Comparison of ENCODE assay signal across 34 cellular contexts in genomic region chr7:156099085-156099484, GRCh38.
"Had no signal": no experiment of that assay in that cellular context is flagged by ENCODE, and none has a peak within 500 bp of the region (broad histone marks: within the 10 kb centered on the region; RNA-seq: fewer than 3 reads in every experiment).

No MANE protein-coding gene starts in this region.

- H3K36me3 ChIP-seq: ascending aorta, cardiac muscle cell had no signal

- H3K4me3 Mint-ChIP-seq: activated B cell treated with CpG ODN at 0.5 μM for 24 hours; activated CD4-positive, alpha-beta memory T cell treated with anti-CD3 and anti-CD28 coated beads, Interleukin-2, amount 10 ng/mL, durations not matched to agents 7 days and 5 days; activated CD4-positive, alpha-beta T cell treated with anti-CD3 and anti-CD28 coated beads, Interleukin-2, amount 10 ng/mL, durations not matched to agents 7 days and 5 days; activated CD8-positive, alpha-beta memory T cell treated with anti-CD3 and anti-CD28 coated beads, Interleukin-2, amount 10 ng/mL, durations not matched to agents 7 days and 5 days; activated CD8-positive, alpha-beta T cell treated with anti-CD3 and anti-CD28 coated beads, Interleukin-2, amount 10 ng/mL, durations not matched to agents 7 days and 5 days; activated naive CD8-positive, alpha-beta T cell; activated naive CD8-positive, alpha-beta T cell treated with anti-CD3 and anti-CD28 coated beads, Interleukin-2, amount 10 ng/mL, durations not matched to agents 7 days and 5 days; activated naive CD8-positive, alpha-beta T cell treated with anti-CD3 and anti-CD28 coated beads, Interleukin-2, amount 50 U/mL, for 24 hours; activated T-cell treated with anti-CD3 and anti-CD28 coated beads, Interleukin-2, amount 50 U/mL, for 24 hours; brain; central memory CD8-positive, alpha-beta T cell; T-helper 1 cell treated with Interleukin-12 subunit alpha and Interleukin-12 subunit beta and Interleukin-4 antibody, amounts not matched to agents 30 μg/mL and 1 μg/mL, for 36 hours; T-helper 2 cell treated with Interferon-gamma antibody and Interleukin-4, amounts not matched to agents 5 μg/mL and 100 μg/mL, for 36 hours had no signal

- DNase-seq: activated B cell treated with CpG ODN at 0.5 μM for 24 hours; activated CD4-positive, alpha-beta memory T cell treated with anti-CD3 and anti-CD28 coated beads, Interleukin-2, amount 10 ng/mL, durations not matched to agents 7 days and 5 days; activated CD4-positive, alpha-beta T cell treated with anti-CD3 and anti-CD28 coated beads for 4 hours; activated CD4-positive, alpha-beta T cell treated with anti-CD3 and anti-CD28 coated beads, Interleukin-2, amount 10 ng/mL, durations not matched to agents 7 days and 5 days; activated CD4-positive, alpha-beta T cell treated with anti-CD3 and anti-CD28 coated beads, Interleukin-2, amount 50 U/mL, for 48 hours; activated CD4-positive, CD25-positive, alpha-beta regulatory T cell treated with anti-CD3 and anti-CD28 coated beads, Interleukin-2, amount 50 U/mL, for 72 hours; activated CD8-positive, alpha-beta memory T cell treated with anti-CD3 and anti-CD28 coated beads for 24 hours; activated CD8-positive, alpha-beta memory T cell treated with anti-CD3 and anti-CD28 coated beads, Interleukin-2, amount 10 ng/mL, durations not matched to agents 7 days and 5 days; activated CD8-positive, alpha-beta memory T cell treated with anti-CD3 and anti-CD28 coated beads, Interleukin-2, amount 50 U/mL, for 48 hours; activated CD8-positive, alpha-beta T cell treated with anti-CD3 and anti-CD28 coated beads, Interleukin-2, amount 10 ng/mL, durations not matched to agents 7 days and 5 days; activated effector memory CD4-positive, alpha-beta T cell treated with Interleukin-2 at 50 U/mL for 16 hours; activated gamma-delta T cell; activated naive CD4-positive, alpha-beta T cell treated with anti-CD3 and anti-CD28 coated beads, Interleukin-2, amount 50 U/mL, for 16 hours; activated naive CD4-positive, alpha-beta T cell treated with Interleukin-2 at 50 U/mL for 16 hours; activated naive CD8-positive, alpha-beta T cell treated with anti-CD3 and anti-CD28 coated beads, Interleukin-2, amount 10 ng/mL, durations not matched to agents 7 days and 5 days; activated naive CD8-positive, alpha-beta T cell treated with anti-CD3 and anti-CD28 coated beads, Interleukin-2, amount 50 U/mL, for 24 hours; activated T-cell treated with anti-CD3 and anti-CD28 coated beads, Interleukin-2, amount 50 U/mL, for 24 hours; activated T-cell treated with anti-CD3 and anti-CD28 coated beads, Interleukin-2, amount 50 U/mL, for 48 hours; amygdala; anterior cingulate cortex; caudate nucleus; cerebellar nuclear complex; T-helper 1 cell; T-helper 2 cell; T-helper 9 cell had no signal

- H3K9me3 Mint-ChIP-seq: activated B cell treated with CpG ODN at 0.5 μM for 24 hours; activated CD4-positive, alpha-beta memory T cell treated with anti-CD3 and anti-CD28 coated beads, Interleukin-2, amount 10 ng/mL, durations not matched to agents 7 days and 5 days; activated CD4-positive, alpha-beta T cell treated with anti-CD3 and anti-CD28 coated beads, Interleukin-2, amount 10 ng/mL, durations not matched to agents 7 days and 5 days; activated naive CD8-positive, alpha-beta T cell treated with anti-CD3 and anti-CD28 coated beads, Interleukin-2, amount 10 ng/mL, durations not matched to agents 7 days and 5 days; activated T-cell treated with anti-CD3 and anti-CD28 coated beads, Interleukin-2, amount 50 U/mL, for 24 hours; activated T-helper 2 cell treated with anti-CD3 and anti-CD28 coated beads, Interferon-gamma antibody, Interleukin-2, Interleukin-4, amounts not matched to agents 10 μg/mL and 5 μg/mL and 100 μg/mL, durations not matched to agents 14 hours and 24 hours and 36 hours; brain; central memory CD8-positive, alpha-beta T cell; T-helper 1 cell treated with Interleukin-12 subunit alpha and Interleukin-12 subunit beta and Interleukin-4 antibody, amounts not matched to agents 30 μg/mL and 1 μg/mL, for 36 hours; T-helper 2 cell treated with Interferon-gamma antibody and Interleukin-4, amounts not matched to agents 5 μg/mL and 100 μg/mL, for 36 hours had no signal

- H3K9me3 ChIP-seq: ascending aorta had no signal

- H3K4me3 ChIP-seq: ascending aorta, cardiac muscle cell had no signal

- H3K27me3 ChIP-seq: ascending aorta, cardiac muscle cell had no signal

- H3K27me3 Mint-ChIP-seq: activated CD4-positive, alpha-beta memory T cell treated with anti-CD3 and anti-CD28 coated beads, Interleukin-2, amount 10 ng/mL, durations not matched to agents 7 days and 5 days; activated CD4-positive, alpha-beta T cell treated with anti-CD3 and anti-CD28 coated beads, Interleukin-2, amount 10 ng/mL, durations not matched to agents 7 days and 5 days; activated CD8-positive, alpha-beta memory T cell treated with anti-CD3 and anti-CD28 coated beads, Interleukin-2, amount 10 ng/mL, durations not matched to agents 7 days and 5 days; activated naive CD8-positive, alpha-beta T cell; activated naive CD8-positive, alpha-beta T cell treated with anti-CD3 and anti-CD28 coated beads, Interleukin-2, amount 10 ng/mL, durations not matched to agents 7 days and 5 days; activated naive CD8-positive, alpha-beta T cell treated with anti-CD3 and anti-CD28 coated beads, Interleukin-2, amount 50 U/mL, for 24 hours; brain had no signal

- H3K27ac Mint-ChIP-seq: activated B cell treated with CpG ODN at 0.5 μM for 24 hours; activated CD4-positive, alpha-beta memory T cell treated with anti-CD3 and anti-CD28 coated beads, Interleukin-2, amount 10 ng/mL, durations not matched to agents 7 days and 5 days; activated CD4-positive, alpha-beta T cell treated with anti-CD3 and anti-CD28 coated beads, Interleukin-2, amount 10 ng/mL, durations not matched to agents 7 days and 5 days; activated CD8-positive, alpha-beta memory T cell treated with anti-CD3 and anti-CD28 coated beads, Interleukin-2, amount 10 ng/mL, durations not matched to agents 7 days and 5 days; activated CD8-positive, alpha-beta T cell treated with anti-CD3 and anti-CD28 coated beads, Interleukin-2, amount 10 ng/mL, durations not matched to agents 7 days and 5 days; activated naive CD8-positive, alpha-beta T cell; activated naive CD8-positive, alpha-beta T cell treated with anti-CD3 and anti-CD28 coated beads, Interleukin-2, amount 10 ng/mL, durations not matched to agents 7 days and 5 days; activated naive CD8-positive, alpha-beta T cell treated with anti-CD3 and anti-CD28 coated beads, Interleukin-2, amount 50 U/mL, for 24 hours; activated T-cell treated with anti-CD3 and anti-CD28 coated beads, Interleukin-2, amount 50 U/mL, for 24 hours; activated T-helper 2 cell treated with anti-CD3 and anti-CD28 coated beads, Interferon-gamma antibody, Interleukin-2, Interleukin-4, amounts not matched to agents 10 μg/mL and 5 μg/mL and 100 μg/mL, durations not matched to agents 14 hours and 24 hours and 36 hours; brain; T-helper 1 cell treated with Interleukin-12 subunit alpha and Interleukin-12 subunit beta and Interleukin-4 antibody, amounts not matched to agents 30 μg/mL and 1 μg/mL, for 36 hours; T-helper 2 cell treated with Interferon-gamma antibody and Interleukin-4, amounts not matched to agents 5 μg/mL and 100 μg/mL, for 36 hours had no signal

- H3K4me1 Mint-ChIP-seq: activated B cell treated with CpG ODN at 0.5 μM for 24 hours; activated CD4-positive, alpha-beta memory T cell treated with anti-CD3 and anti-CD28 coated beads, Interleukin-2, amount 10 ng/mL, durations not matched to agents 7 days and 5 days; activated CD8-positive, alpha-beta memory T cell treated with anti-CD3 and anti-CD28 coated beads, Interleukin-2, amount 10 ng/mL, durations not matched to agents 7 days and 5 days; brain; central memory CD8-positive, alpha-beta T cell had no signal

- H3K27ac ChIP-seq: ascending aorta, cardiac muscle cell, VCaP had no signal

- H3K36me3 Mint-ChIP-seq: activated CD8-positive, alpha-beta memory T cell treated with anti-CD3 and anti-CD28 coated beads, Interleukin-2, amount 10 ng/mL, durations not matched to agents 7 days and 5 days; activated naive CD8-positive, alpha-beta T cell; activated naive CD8-positive, alpha-beta T cell treated with anti-CD3 and anti-CD28 coated beads, Interleukin-2, amount 10 ng/mL, durations not matched to agents 7 days and 5 days; brain had no signal

- H3K4me1 ChIP-seq: ascending aorta had no signal
